In the genomic region with DNA sequence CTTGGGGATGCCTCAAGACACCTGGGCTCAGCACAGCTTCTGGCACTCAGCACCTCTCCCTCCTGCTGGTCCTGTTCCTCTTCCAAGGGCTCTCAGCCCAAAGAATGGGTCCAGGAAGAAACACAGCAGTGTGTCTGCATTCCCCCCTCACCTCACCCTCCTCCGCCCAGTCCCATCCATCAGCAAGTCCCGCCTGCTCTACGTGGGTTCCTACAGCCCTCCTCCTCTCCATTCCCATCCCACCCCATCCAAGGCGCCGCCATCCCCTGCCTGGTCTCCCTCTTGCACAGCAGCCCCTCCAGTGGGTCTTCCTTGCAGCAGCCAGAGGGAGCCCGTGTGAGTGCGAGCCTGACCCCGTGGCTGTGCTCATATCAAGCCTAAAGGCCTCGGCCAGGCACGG, we compare ENCODE assay signal across 9 cellular contexts. TPM values are rescaled to one million over a fixed set of nuclear protein-coding genes. Genes with fewer than 3 reads are reported as not detected.
DNase-seq lines count a peak whose midpoint lies in the region; ATAC-seq, FAIRE-seq and TF ChIP-seq lines count a peak whose summit lies in the region.
"Had no signal": no experiment of that assay in that cellular context is flagged by ENCODE, and none has a peak within 500 bp of the region (broad histone marks: within the 10 kb centered on the region; RNA-seq: fewer than 3 reads in every experiment).

No MANE protein-coding gene starts in this region.

- H3K4me3 Mint-ChIP-seq in osteocyte (ENCODE audit: unreplicated experiment): no peak overlapping the region

- intact Hi-C loops in HepG2 (cut with micrococcal nuclease; ENCODE audit: unreplicated experiment) (no loop called here), right lobe of liver (cut with DNase I) (loop anchor here in 1 of 2 donors (10.0 kb wide), 1 partner anchor 52 kb away; no protein-coding TSS in a partner anchor), aorta (cut with DNase I) (no loop called here)

- no peak overlapping the region for H3K4me2 ChIP-seq in HepG2 (ENCODE audit: low read depth, low read length)

- POLR2A ChIA-PET in HepG2 (lab: Yijun Ruan, JAX): interaction anchor here (8.6 kb wide), 1 partner anchor 136 kb away, joined by 31 read pairs; a partner anchor contains a TSS

- H3K27ac Mint-ChIP-seq in osteocyte (ENCODE audit: unreplicated experiment): peak overlapping the region; percentile 98

- peaks cover 16 to 24% of the 10 kb centered on the region in 2 experiments for H3K36me3 ChIP-seq in HepG2 (replicated peaks in 1 of 2; ENCODE audit: control insufficient read depth in 1 of 2, insufficient read depth in 2 of 2, low read length in 2 of 2)
- H3K36me3 ChIP-seq in right lobe of liver: peaks cover 0 to under 1% (median 0%) of the 10 kb centered on the region in 4 donors
- H3K36me3 ChIP-seq in aorta (ENCODE audit: control insufficient read depth in 1 of 2, insufficient read depth in 2 of 2, low read length in 1 of 2): no peaks in the 10 kb centered on the region

- peaks cover 72% of the 10 kb centered on the region for H3K4me1 Mint-ChIP-seq in osteocyte (ENCODE audit: unreplicated experiment)

- no peaks in the 10 kb centered on the region for H4K20me1 ChIP-seq in HepG2 (ENCODE audit: insufficient read depth, low read length)

- no peaks in the 10 kb centered on the region for H3K27me3 Mint-ChIP-seq in osteocyte (ENCODE audit: unreplicated experiment)

- H3K9me3 ChIP-seq in HepG2 (ENCODE audit: low read length) (no peaks in the 10 kb centered on the region), right lobe of liver (no peaks in the 10 kb centered on the region), aorta (ENCODE audit: control insufficient read depth, low read length) (no peaks in the 10 kb centered on the region)

- H2AFZ ChIP-seq in HepG2 (ENCODE audit: low read length): no peak overlapping the region

- H3K79me2 ChIP-seq in HepG2 (ENCODE audit: insufficient read depth, low read length): no peaks in the 10 kb centered on the region

- DNase-seq in HepG2 (ENCODE audit: low spot score) (no peak), right lobe of liver (no peak), cerebellum (ENCODE audit: low spot score) (peak; percentile 45), osteocyte (ENCODE audit: extremely low spot score, unreplicated experiment) (no peak), aorta (no peak), SIG-M5 treated with dmso at 0.1 percent for 504 hours (lab: John Stamatoyannopoulos, UW; ENCODE audit: unreplicated experiment) (no peak), NCI-H187 treated with DMSO at 0.1 percent for 48 hours (lab: John Stamatoyannopoulos, UW) (no peak)
- DNase-seq: NCI-H446 had no signal

- 89% methylated on average over 10 of the region's 10 CpGs for WGBS in HepG2 (ENCODE audit: low lambda C conversion rate)
- whole genome bisulfite sequencing in right lobe of liver (ENCODE audit: insufficient coverage, low coverage, low lambda C conversion rate, missing lambda C conversion rate): 88% methylated on average over 3 of the region's 10 CpGs
- 14 to 15% methylated on average over 10 of the region's 10 CpGs for WGBS in aorta, 2 donors

- no peak for FAIRE-seq in HepG2 (lab: Jason Lieb, UNC)

- no peak overlapping the region for H3K27ac ChIP-seq in HepG2 (ENCODE audit: extremely low read length, insufficient read depth, low read length)
- no peak overlapping the region for H3K27ac ChIP-seq in right lobe of liver
- H3K27ac ChIP-seq in aorta (ENCODE audit: low read depth in 1 of 2, low read length in 2 of 2): peak overlapping the region; percentile 74 to 77

- peaks cover 10% of the 10 kb centered on the region for H3K36me3 Mint-ChIP-seq in osteocyte (ENCODE audit: unreplicated experiment)

- CTCF ChIA-PET in HepG2 (lab: Yijun Ruan, JAX; ENCODE audit: low intra/inter-chr PET ratio, low total read pairs): no interaction called here

- TF ChIP-seq POLR2A in HepG2 (IDR thresholded peaks at IDR 0.05; ENCODE audit: insufficient read depth in 1 of 2, low read depth in 2 of 2, low read length in 2 of 2) (no peak), right lobe of liver (IDR thresholded peaks at IDR 0.05) (no peak)

- H3K4me1 ChIP-seq in HepG2 (ENCODE audit: insufficient read depth, low read length) (peaks cover 31% of the 10 kb centered on the region), right lobe of liver (peaks cover 2 to 37% (median 24%) of the 10 kb centered on the region in 4 donors), aorta (ENCODE audit: control insufficient read depth in 1 of 2, insufficient read depth in 2 of 2, low read length in 2 of 2) (peaks cover 0 to 6% of the 10 kb centered on the region in 2 donors)

- no TSS peak for BruUV-seq in HepG2 (replicated peaks; lab: Mats Ljungman, UMichigan)

- ATAC-seq in HepG2 (no peak), right lobe of liver (no peak), aorta (ENCODE audit: low FRiP score) (peak; percentile 8), GM21825 (IDR thresholded peaks at IDR 0.05; ENCODE audit: unreplicated experiment) (no peak)

- no peak for TF ChIP-seq RAD21 in HepG2 (CRISPR knock-in tag; IDR thresholded peaks at IDR 0.05)

- H3K4me3 ChIP-seq in HepG2 (replicated peaks in 1 of 3; ENCODE audit: insufficient read depth in 1 of 3, low read depth in 2 of 3, low read length in 3 of 3) (no peak overlapping the region), right lobe of liver (no peak overlapping the region), aorta (ENCODE audit: low read length in 2 of 2) (no peak overlapping the region)

- H3K9ac ChIP-seq in HepG2 (ENCODE audit: insufficient read depth, low read depth, low read length): no peak overlapping the region

- no peaks in the 10 kb centered on the region for H3K9me3 Mint-ChIP-seq in osteocyte (ENCODE audit: unreplicated experiment)

- TF ChIP-seq CTCF in HepG2 (CRISPR knock-in tag; IDR thresholded peaks at IDR 0.05) (no peak), right lobe of liver (IDR thresholded peaks at IDR 0.05) (no peak), osteocyte (IDR thresholded peaks at IDR 0.05) (no peak)

- H3K27me3 ChIP-seq in HepG2 (ENCODE audit: control insufficient read depth in 1 of 2, insufficient read depth in 2 of 2, low read length in 2 of 2) (no peaks in the 10 kb centered on the region), right lobe of liver (no peaks in the 10 kb centered on the region), aorta (ENCODE audit: control insufficient read depth in 1 of 2, insufficient read depth in 2 of 2, low read length in 1 of 2) (no peaks in the 10 kb centered on the region)

- in situ Hi-C loops in HepG2 (cut with HindIII; ENCODE audit: extremely low pct_ligation_motif_present, low pct_unique_long_range_greater_than_20kb): no loop called here

- TF ChIP-seq EP300 in HepG2 (IDR thresholded peaks at IDR 0.05; ENCODE audit: low read depth in 2 of 2, low read length in 2 of 2) (no peak), HepG2 (CRISPR knock-in tag; IDR thresholded peaks at IDR 0.05; ENCODE audit: borderline replicate concordance) (no peak)

TF ChIP-seq in HepG2, 621 proteins besides CTCF, POLR2A, EP300 and RAD21 (continues in another document):
- TF ChIP-seq AGO2 (optimal IDR thresholded peaks at IDR 0.05; ENCODE audit: low read depth, low read length): peak; percentile 21

RNA-seq across cellular contexts. Expression of a gene that starts 52.3 kb away (rescaled TPM):
- total RNA-seq in HepG2 (2016; rRNA removed; fragmentation: Illumina TruSeq; extraction: Trizol): 83.6 and 107 TPM in 2 replicates
- total RNA-seq in HepG2 (2016; cell fraction: cytosol; rRNA removed; fragmentation: Illumina TruSeq; extraction: Trizol; ENCODE audit: low read depth): 33.3 and 37.4 TPM in 2 replicates
- 76.9 and 117 TPM in 2 replicates for total RNA-seq in HepG2 (2016; cell fraction: insoluble cytoplasmic fraction; rRNA removed; fragmentation: Illumina TruSeq; extraction: Trizol)
- 30.1 and 30.8 TPM in 2 replicates for total RNA-seq in HepG2 (2016; cell fraction: membrane; rRNA removed; fragmentation: Illumina TruSeq; extraction: Trizol)
- total RNA-seq in HepG2 (2016; cell fraction: nucleus; rRNA removed; fragmentation: Illumina TruSeq; extraction: Trizol): 29.9 and 31.6 TPM in 2 replicates
- 60.0 and 61.2 TPM in 2 replicates for polyA plus RNA-seq in HepG2 (2011; rRNA removed)
- 63.1 and 67.2 TPM in 2 replicates for polyA plus RNA-seq in HepG2 (2011; cell fraction: cytosol; rRNA removed)
- 19.5 and 21.3 TPM in 2 replicates for polyA plus RNA-seq in HepG2 (2011; cell fraction: nucleus; rRNA removed)
- polyA plus RNA-seq in HepG2 (2012): 45.5 and 54.3 TPM in 2 replicates
- 32.2 and 38.5 TPM in 2 replicates for polyA plus RNA-seq in HepG2 (2016; cell fraction: cytosol; fragmentation: Illumina TruSeq; extraction: Trizol; ENCODE audit: low read depth)
- polyA plus RNA-seq in HepG2 (2016; cell fraction: insoluble cytoplasmic fraction; fragmentation: Illumina TruSeq; extraction: Trizol; ENCODE audit: low read depth): 125 and 151 TPM in 2 replicates
- polyA plus RNA-seq in HepG2 (2016; cell fraction: membrane; fragmentation: Illumina TruSeq; extraction: Trizol; ENCODE audit: low read depth): 30.7 and 36.9 TPM in 2 replicates
- 58.3 and 63.6 TPM in 2 replicates for polyA plus RNA-seq in HepG2 (2016; cell fraction: nucleus; fragmentation: Illumina TruSeq; extraction: Trizol; ENCODE audit: insufficient read depth, low read depth)
- polyA minus RNA-seq in HepG2 (2011; rRNA and poly(A)+ RNA removed; ENCODE audit: low replicate concordance): 31.1 and 88.5 TPM in 2 replicates
- 12.4 and 13.4 TPM in 2 replicates for polyA minus RNA-seq in HepG2 (2011; cell fraction: cytosol; rRNA and poly(A)+ RNA removed)
- polyA minus RNA-seq in HepG2 (2011; cell fraction: nucleus; rRNA and poly(A)+ RNA removed): 6.7 and 7.5 TPM in 2 replicates
- total RNA-seq in right lobe of liver: 10 to 100 TPM; 14.2 to 33.4 (median 19.2) TPM
- total RNA-seq in cerebellum: 19.5 TPM
- total RNA-seq in osteocyte: 43.5 and 45.1 TPM in 2 replicates
- 10 to 100 TPM; 16.7 to 31.2 TPM for total RNA-seq in aorta
- polyA plus RNA-seq in aorta: 10 to 100 TPM; 28.2 to 30.4 TPM

Comparison
In these comparisons a context has a peak if more than half of its experiments do, and no peak if none do; other contexts are left out.
1. H3K27ac ChIP-seq: peak in aorta (2 of 2); none in HepG2 (single experiment) and right lobe of liver (0 of 3).